ENCODE assay signal across 15 cellular contexts in the genomic region with DNA sequence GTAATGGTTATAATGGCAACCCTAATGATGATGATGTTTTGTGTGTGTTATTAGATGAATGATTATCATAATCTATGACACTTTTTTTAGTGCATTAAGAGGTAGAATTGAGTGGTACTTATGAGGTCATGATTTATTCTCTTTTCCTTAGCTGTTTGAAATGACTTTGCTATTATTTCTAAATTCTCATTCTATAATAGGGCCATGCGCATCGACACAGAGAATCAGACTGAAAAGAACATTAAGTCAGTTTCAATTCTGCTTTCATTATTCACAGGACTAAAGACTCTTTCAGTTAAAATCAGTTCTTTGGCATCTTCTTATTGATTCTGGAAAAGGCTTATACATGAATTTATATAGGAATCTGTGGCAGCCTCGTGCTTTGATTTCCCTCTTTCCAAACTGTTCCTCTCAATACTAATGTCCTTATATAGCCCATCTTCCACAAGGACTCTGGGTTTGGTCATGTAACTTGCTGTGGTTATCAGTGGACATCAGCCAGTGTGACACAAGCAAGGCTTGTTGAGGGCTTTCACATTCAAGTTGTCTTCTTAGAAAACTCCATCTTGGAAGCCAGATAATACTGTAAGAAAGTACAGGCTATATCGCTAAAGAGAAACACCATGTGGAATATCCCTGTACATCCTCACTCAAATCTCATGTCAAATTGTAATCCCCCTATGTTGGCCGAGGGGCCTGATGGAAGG.
A peak's percentile ranks its signal among the peaks of the same experiment; 100 is the strongest.
DNase-seq lines count a peak whose midpoint lies in the region; ATAC-seq and TF ChIP-seq lines count a peak whose summit lies in the region.
"Had no signal": no experiment of that assay in that cellular context is flagged by ENCODE, and none has a peak within 500 bp of the region (broad histone marks: within the 10 kb centered on the region; RNA-seq: fewer than 3 reads in every experiment).

No MANE protein-coding gene starts in this region.

- in situ Hi-C loops in HAP-1 (cut with MboI; ENCODE audit: low sequenced_read_pairs): no loop called here

- no peak for TF ChIP-seq EP300 in stomach (IDR thresholded peaks at IDR 0.05)

- H3K27ac ChIP-seq in dorsolateral prefrontal cortex: no peak overlapping the region
- no peak overlapping the region for H3K27ac ChIP-seq in stomach
- H3K27ac ChIP-seq: colonic mucosa had no signal

- H3K36me3 ChIP-seq in HAP-1 (replicated peaks): no peaks in the 10 kb centered on the region
- no peaks in the 10 kb centered on the region for H3K36me3 ChIP-seq in stomach
- H3K36me3 ChIP-seq: colonic mucosa had no signal

- 80 to 92% (median 90%) methylated on average over 5 of the region's 5 CpGs for WGBS in stomach, 5 donors

- ATAC-seq in GM18858 (IDR thresholded peaks at IDR 0.05; ENCODE audit: unreplicated experiment): peak; percentile 92
- peak; percentile 81 for ATAC-seq in GM21381 (IDR thresholded peaks at IDR 0.05; ENCODE audit: unreplicated experiment)
- ATAC-seq in HG02885 (IDR thresholded peaks at IDR 0.05; ENCODE audit: poor library complexity, unreplicated experiment): peak; percentile 92
- peak; percentile 83 for ATAC-seq in HG03565 (IDR thresholded peaks at IDR 0.05; ENCODE audit: unreplicated experiment)

- no peak overlapping the region for H3K4me3 ChIP-seq in HAP-1
- no peak overlapping the region for H3K4me3 ChIP-seq in dorsolateral prefrontal cortex
- H3K4me3 ChIP-seq in stomach: no peak overlapping the region
- H3K4me3 ChIP-seq: colonic mucosa had no signal

- H3K27me3 ChIP-seq in HAP-1 (ENCODE audit: low read depth) (no peaks in the 10 kb centered on the region), dorsolateral prefrontal cortex (no peaks in the 10 kb centered on the region), stomach (no peaks in the 10 kb centered on the region)
- H3K27me3 ChIP-seq: colonic mucosa had no signal

- peaks cover 19% of the 10 kb centered on the region for H3K4me1 ChIP-seq in HAP-1
- no peaks in the 10 kb centered on the region for H3K4me1 ChIP-seq in stomach
- H3K4me1 ChIP-seq: colonic mucosa had no signal

- no peaks in the 10 kb centered on the region for H3K9me3 ChIP-seq in HAP-1
- H3K9me3 ChIP-seq in stomach: peaks cover 0 to 4% (median 0%) of the 10 kb centered on the region in 4 donors
- H3K9me3 ChIP-seq: colonic mucosa had no signal

- TF ChIP-seq POLR2A in stomach (IDR thresholded peaks at IDR 0.05): no peak

- no peak for TF ChIP-seq CTCF in dorsolateral prefrontal cortex (IDR thresholded peaks at IDR 0.05 in 54 of 56, conservative IDR thresholded peaks at IDR 0.05 in 2 of 56; ENCODE audit: low read depth in 1 of 56, partially characterized antibody in 56 of 56)
- TF ChIP-seq CTCF in stomach (IDR thresholded peaks at IDR 0.05): no peak

- intact Hi-C loops in dorsolateral prefrontal cortex (cut with DNase I) (no loop called here), stomach (cut with DNase I; ENCODE audit: low total_unique reads) (no loop called here)

- no peak for DNase-seq in HAP-1 (ENCODE audit: low spot score in 2 of 2)
- DNase-seq in dorsolateral prefrontal cortex: no peak
- DNase-seq in NCI-H2227 (lab: John Stamatoyannopoulos, UW; ENCODE audit: unreplicated experiment): no peak
- DNase-seq in stomach: no peak
- DNase-seq: activated naive CD8-positive, alpha-beta T cell treated with anti-CD3 and anti-CD28 coated beads, Interleukin-2, amount 10 ng/mL, durations not matched to agents 7 days and 5 days; colonic mucosa; DMS79; mesendoderm; NCI-H446; posterior cingulate gyrus; stimulated activated naive B cell treated with anti-CD40 and anti-IgM and Interleukin-4, amounts not matched to agents 10 μg/mL and 1 μg/mL and 100 μg/mL, for 72 hours had no signal
